ENCODE assay signal across 1 cellular context in the genomic region with DNA sequence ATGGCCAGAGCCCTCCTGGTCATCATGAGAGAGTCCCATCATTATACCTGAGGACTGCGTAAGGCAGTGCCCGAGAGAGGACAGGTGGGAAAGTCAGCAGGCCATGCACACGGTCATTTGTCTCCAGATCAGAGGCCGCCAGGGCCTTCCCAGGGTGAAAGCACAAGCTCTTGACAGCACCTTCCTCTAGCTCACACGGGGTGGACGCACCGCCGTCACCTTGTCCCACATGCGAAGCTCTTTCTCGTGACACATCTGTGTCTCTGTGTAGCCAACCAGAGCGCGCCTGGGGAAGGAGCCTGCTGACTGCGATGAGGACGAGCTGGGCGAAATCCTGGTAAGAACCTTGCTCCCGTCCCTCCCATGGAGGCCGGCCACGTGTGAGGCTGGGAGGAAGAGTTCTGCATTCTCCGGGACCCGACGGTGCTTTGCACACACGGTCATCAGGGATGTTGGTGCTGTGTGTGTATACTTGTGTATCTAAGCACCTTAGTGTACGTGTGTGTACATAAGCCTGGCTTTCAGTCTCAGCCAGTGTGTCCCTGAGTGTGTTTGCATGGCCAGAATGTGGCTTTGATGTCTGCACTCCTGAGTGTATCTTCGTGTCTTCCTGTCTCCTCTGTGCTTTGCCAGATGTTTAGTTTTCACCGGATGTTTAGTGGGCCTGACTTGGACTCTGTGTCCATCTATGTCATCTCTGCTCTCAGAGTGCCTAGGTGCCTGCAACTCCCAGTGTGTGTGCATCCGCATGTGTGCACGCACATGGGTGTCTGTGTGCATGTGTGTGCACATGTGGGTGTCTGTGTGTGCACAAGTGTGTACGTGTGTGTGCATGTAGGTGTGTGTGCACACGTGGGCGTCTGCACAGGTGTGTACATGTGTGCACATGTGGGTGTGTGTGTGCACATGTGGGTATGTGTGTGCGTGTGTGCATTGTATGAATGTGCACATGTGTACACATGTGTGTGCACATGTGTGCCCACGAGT.
TF ChIP-seq lines count a peak whose summit lies in the region.

No MANE protein-coding gene starts in this region.

TF ChIP-seq in HepG2, 621 proteins besides CTCF, POLR2A, EP300 and RAD21 (continued from another document and continues in another):
- TF ChIP-seq, protein P1, sequence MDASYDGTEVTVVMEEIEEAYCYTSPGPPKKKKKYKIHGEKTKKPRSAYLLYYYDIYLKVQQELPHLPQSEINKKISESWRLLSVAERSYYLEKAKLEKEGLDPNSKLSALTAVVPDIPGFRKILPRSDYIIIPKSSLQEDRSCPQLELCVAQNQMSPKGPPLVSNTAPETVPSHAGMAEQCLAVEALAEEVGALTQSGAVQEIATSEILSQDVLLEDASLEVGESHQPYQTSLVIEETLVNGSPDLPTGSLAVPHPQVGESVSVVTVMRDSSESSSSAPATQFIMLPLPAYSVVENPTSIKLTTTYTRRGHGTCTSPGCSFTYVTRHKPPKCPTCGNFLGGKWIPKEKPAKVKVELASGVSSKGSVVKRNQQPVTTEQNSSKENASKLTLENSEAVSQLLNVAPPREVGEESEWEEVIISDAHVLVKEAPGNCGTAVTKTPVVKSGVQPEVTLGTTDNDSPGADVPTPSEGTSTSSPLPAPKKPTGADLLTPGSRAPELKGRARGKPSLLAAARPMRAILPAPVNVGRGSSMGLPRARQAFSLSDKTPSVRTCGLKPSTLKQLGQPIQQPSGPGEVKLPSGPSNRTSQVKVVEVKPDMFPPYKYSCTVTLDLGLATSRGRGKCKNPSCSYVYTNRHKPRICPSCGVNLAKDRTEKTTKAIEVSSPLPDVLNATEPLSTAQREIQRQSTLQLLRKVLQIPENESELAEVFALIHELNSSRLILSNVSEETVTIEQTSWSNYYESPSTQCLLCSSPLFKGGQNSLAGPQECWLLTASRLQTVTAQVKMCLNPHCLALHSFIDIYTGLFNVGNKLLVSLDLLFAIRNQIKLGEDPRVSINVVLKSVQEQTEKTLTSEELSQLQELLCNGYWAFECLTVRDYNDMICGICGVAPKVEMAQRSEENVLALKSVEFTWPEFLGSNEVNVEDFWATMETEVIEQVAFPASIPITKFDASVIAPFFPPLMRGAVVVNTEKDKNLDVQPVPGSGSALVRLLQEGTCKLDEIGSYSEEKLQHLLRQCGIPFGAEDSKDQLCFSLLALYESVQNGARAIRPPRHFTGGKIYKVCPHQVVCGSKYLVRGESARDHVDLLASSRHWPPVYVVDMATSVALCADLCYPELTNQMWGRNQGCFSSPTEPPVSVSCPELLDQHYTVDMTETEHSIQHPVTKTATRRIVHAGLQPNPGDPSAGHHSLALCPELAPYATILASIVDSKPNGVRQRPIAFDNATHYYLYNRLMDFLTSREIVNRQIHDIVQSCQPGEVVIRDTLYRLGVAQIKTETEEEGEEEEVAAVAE (CRISPR knock-in tag; IDR thresholded peaks at IDR 0.05; ENCODE audit: borderline replicate concordance) = no peak
- TF ChIP-seq ONECUT2 (CRISPR knock-in tag; IDR thresholded peaks at IDR 0.05) = no peak
- TF ChIP-seq MLLT10 (CRISPR knock-in tag; IDR thresholded peaks at IDR 0.05) = no peak
- TF ChIP-seq ZNF850 (CRISPR knock-in tag; conservative IDR thresholded peaks at IDR 0.05) = no peak
- TF ChIP-seq SRF (IDR thresholded peaks at IDR 0.05; ENCODE audit: low read depth, low read length) = no peak
- no peak for TF ChIP-seq ATAD3A (CRISPR knock-in tag; IDR thresholded peaks at IDR 0.05)
- TF ChIP-seq, protein P2, sequence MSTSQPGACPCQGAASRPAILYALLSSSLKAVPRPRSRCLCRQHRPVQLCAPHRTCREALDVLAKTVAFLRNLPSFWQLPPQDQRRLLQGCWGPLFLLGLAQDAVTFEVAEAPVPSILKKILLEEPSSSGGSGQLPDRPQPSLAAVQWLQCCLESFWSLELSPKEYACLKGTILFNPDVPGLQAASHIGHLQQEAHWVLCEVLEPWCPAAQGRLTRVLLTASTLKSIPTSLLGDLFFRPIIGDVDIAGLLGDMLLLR (CRISPR knock-in tag; IDR thresholded peaks at IDR 0.05) = no peak
- peak; percentile 92 for TF ChIP-seq ZMYM2 (CRISPR knock-in tag; IDR thresholded peaks at IDR 0.05)
- TF ChIP-seq MIER3 (CRISPR knock-in tag; IDR thresholded peaks at IDR 0.05; ENCODE audit: borderline replicate concordance) = no peak
- no peak for TF ChIP-seq ZNF484 (CRISPR knock-in tag; IDR thresholded peaks at IDR 0.05; ENCODE audit: borderline replicate concordance, low read depth)
- TF ChIP-seq, protein P3, sequence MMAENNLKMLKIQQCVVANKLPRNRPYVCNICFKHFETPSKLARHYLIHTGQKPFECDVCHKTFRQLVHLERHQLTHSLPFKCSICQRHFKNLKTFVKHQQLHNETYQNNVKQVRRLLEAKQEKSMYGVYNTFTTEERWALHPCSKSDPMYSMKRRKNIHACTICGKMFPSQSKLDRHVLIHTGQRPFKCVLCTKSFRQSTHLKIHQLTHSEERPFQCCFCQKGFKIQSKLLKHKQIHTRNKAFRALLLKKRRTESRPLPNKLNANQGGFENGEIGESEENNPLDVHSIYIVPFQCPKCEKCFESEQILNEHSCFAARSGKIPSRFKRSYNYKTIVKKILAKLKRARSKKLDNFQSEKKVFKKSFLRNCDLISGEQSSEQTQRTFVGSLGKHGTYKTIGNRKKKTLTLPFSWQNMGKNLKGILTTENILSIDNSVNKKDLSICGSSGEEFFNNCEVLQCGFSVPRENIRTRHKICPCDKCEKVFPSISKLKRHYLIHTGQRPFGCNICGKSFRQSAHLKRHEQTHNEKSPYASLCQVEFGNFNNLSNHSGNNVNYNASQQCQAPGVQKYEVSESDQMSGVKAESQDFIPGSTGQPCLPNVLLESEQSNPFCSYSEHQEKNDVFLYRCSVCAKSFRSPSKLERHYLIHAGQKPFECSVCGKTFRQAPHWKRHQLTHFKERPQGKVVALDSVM (CRISPR knock-in tag; IDR thresholded peaks at IDR 0.05) = 0 out of 2 replicates have a peak, but pooled peaks have one; percentile 38
- no peak for TF ChIP-seq NCOA5 (CRISPR knock-in tag; IDR thresholded peaks at IDR 0.05)
- TF ChIP-seq, protein P4, sequence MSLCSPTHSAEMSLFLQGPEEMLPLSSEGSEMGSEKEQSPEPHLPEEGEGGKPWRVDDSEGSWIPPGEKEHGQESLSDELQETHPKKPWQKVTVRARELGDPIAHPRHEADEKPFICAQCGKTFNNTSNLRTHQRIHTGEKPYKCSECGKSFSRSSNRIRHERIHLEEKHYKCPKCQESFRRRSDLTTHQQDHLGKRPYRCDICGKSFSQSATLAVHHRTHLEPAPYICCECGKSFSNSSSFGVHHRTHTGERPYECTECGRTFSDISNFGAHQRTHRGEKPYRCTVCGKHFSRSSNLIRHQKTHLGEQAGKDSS (CRISPR knock-in tag; IDR thresholded peaks at IDR 0.05; ENCODE audit: borderline replicate concordance, low read depth) = 0 out of 2 replicates have a peak, but pooled peaks have one; percentile 51
- TF ChIP-seq, protein P5, sequence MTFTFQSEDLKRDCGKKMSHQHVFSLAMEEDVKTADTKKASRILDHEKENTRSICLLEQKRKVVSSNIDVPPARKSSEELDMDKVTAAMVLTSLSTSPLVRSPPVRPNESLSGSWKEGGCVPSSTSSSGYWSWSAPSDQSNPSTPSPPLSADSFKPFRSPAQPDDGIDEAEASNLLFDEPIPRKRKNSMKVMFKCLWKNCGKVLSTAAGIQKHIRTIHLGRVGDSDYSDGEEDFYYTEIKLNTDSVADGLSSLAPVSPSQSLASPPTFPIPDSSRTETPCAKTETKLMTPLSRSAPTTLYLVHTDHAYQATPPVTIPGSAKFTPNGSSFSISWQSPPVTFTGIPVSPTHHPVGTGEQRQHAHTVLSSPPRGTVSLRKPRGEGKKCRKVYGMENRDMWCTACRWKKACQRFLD (CRISPR knock-in tag; IDR thresholded peaks at IDR 0.05; ENCODE audit: borderline replicate concordance) = 0 out of 2 replicates have a peak, but pooled peaks have one; percentile 27
- TF ChIP-seq HOXA9 (CRISPR knock-in tag; IDR thresholded peaks at IDR 0.05; ENCODE audit: borderline replicate concordance) = peak; percentile 64; the same call in 1 of the 2 replicates
- TF ChIP-seq LCORL (IDR thresholded peaks at IDR 0.05) = no peak
- 0 out of 2 replicates have a peak, but pooled peaks have one; percentile 49 for TF ChIP-seq LCORL (CRISPR knock-in tag; IDR thresholded peaks at IDR 0.05)
- TF ChIP-seq PAF1 (CRISPR knock-in tag; IDR thresholded peaks at IDR 0.05) = no peak
- TF ChIP-seq, protein P6, sequence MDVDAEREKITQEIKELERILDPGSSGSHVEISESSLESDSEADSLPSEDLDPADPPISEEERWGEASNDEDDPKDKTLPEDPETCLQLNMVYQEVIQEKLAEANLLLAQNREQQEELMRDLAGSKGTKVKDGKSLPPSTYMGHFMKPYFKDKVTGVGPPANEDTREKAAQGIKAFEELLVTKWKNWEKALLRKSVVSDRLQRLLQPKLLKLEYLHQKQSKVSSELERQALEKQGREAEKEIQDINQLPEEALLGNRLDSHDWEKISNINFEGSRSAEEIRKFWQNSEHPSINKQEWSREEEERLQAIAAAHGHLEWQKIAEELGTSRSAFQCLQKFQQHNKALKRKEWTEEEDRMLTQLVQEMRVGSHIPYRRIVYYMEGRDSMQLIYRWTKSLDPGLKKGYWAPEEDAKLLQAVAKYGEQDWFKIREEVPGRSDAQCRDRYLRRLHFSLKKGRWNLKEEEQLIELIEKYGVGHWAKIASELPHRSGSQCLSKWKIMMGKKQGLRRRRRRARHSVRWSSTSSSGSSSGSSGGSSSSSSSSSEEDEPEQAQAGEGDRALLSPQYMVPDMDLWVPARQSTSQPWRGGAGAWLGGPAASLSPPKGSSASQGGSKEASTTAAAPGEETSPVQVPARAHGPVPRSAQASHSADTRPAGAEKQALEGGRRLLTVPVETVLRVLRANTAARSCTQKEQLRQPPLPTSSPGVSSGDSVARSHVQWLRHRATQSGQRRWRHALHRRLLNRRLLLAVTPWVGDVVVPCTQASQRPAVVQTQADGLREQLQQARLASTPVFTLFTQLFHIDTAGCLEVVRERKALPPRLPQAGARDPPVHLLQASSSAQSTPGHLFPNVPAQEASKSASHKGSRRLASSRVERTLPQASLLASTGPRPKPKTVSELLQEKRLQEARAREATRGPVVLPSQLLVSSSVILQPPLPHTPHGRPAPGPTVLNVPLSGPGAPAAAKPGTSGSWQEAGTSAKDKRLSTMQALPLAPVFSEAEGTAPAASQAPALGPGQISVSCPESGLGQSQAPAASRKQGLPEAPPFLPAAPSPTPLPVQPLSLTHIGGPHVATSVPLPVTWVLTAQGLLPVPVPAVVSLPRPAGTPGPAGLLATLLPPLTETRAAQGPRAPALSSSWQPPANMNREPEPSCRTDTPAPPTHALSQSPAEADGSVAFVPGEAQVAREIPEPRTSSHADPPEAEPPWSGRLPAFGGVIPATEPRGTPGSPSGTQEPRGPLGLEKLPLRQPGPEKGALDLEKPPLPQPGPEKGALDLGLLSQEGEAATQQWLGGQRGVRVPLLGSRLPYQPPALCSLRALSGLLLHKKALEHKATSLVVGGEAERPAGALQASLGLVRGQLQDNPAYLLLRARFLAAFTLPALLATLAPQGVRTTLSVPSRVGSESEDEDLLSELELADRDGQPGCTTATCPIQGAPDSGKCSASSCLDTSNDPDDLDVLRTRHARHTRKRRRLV (CRISPR knock-in tag; IDR thresholded peaks at IDR 0.05) = no peak
- no peak for TF ChIP-seq ZNF883 (CRISPR knock-in tag; IDR thresholded peaks at IDR 0.05; ENCODE audit: not compliant biosample characterization)
- TF ChIP-seq, protein P7, sequence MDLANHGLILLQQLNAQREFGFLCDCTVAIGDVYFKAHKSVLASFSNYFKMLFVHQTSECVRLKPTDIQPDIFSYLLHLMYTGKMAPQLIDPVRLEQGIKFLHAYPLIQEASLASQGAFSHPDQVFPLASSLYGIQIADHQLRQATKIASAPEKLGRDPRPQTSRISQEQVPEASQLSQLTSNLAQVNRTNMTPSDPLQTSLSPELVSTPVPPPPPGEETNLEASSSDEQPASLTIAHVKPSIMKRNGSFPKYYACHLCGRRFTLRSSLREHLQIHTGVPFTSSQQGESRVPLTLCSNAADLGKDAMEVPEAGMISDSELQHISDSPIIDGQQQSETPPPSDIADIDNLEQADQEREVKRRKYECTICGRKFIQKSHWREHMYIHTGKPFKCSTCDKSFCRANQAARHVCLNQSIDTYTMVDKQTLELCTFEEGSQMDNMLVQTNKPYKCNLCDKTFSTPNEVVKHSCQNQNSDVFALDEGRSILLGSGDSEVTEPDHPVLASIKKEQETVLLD (CRISPR knock-in tag; IDR thresholded peaks at IDR 0.05; ENCODE audit: low read depth) = no peak
- no peak for TF ChIP-seq SPEN (CRISPR knock-in tag; IDR thresholded peaks at IDR 0.05; ENCODE audit: low read depth)
- TF ChIP-seq ZFP1 (CRISPR knock-in tag; IDR thresholded peaks at IDR 0.05) = no peak
- TF ChIP-seq ZNF589 (CRISPR knock-in tag; conservative IDR thresholded peaks at IDR 0.05) = 0 out of 2 replicates have a peak, but pooled peaks have one; percentile 53
- peak; percentile 64; the same call in 1 of the 2 replicates for TF ChIP-seq FOXO1 (CRISPR knock-in tag; IDR thresholded peaks at IDR 0.05)
- TF ChIP-seq SP140L (CRISPR knock-in tag; IDR thresholded peaks at IDR 0.05; ENCODE audit: borderline replicate concordance) = no peak
- TF ChIP-seq, protein P8, sequence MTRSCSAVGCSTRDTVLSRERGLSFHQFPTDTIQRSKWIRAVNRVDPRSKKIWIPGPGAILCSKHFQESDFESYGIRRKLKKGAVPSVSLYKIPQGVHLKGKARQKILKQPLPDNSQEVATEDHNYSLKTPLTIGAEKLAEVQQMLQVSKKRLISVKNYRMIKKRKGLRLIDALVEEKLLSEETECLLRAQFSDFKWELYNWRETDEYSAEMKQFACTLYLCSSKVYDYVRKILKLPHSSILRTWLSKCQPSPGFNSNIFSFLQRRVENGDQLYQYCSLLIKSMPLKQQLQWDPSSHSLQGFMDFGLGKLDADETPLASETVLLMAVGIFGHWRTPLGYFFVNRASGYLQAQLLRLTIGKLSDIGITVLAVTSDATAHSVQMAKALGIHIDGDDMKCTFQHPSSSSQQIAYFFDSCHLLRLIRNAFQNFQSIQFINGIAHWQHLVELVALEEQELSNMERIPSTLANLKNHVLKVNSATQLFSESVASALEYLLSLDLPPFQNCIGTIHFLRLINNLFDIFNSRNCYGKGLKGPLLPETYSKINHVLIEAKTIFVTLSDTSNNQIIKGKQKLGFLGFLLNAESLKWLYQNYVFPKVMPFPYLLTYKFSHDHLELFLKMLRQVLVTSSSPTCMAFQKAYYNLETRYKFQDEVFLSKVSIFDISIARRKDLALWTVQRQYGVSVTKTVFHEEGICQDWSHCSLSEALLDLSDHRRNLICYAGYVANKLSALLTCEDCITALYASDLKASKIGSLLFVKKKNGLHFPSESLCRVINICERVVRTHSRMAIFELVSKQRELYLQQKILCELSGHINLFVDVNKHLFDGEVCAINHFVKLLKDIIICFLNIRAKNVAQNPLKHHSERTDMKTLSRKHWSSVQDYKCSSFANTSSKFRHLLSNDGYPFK (CRISPR knock-in tag; IDR thresholded peaks at IDR 0.05; ENCODE audit: borderline replicate concordance) = no peak; the same call in 1 of the 2 replicates
- TF ChIP-seq ZNF761 (CRISPR knock-in tag; conservative IDR thresholded peaks at IDR 0.05) = 0 out of 2 replicates have a peak, but pooled peaks have one; percentile 55
- TF ChIP-seq POGZ (CRISPR knock-in tag; IDR thresholded peaks at IDR 0.05) = peak; percentile 61; the same call in 1 of the 2 replicates
- no peak for TF ChIP-seq ZNF841 (CRISPR knock-in tag; IDR thresholded peaks at IDR 0.05; ENCODE audit: borderline replicate concordance)
- TF ChIP-seq JUND (CRISPR knock-in tag; IDR thresholded peaks at IDR 0.05) = no peak
- TF ChIP-seq FOXM1 (CRISPR knock-in tag; IDR thresholded peaks at IDR 0.05) = 0 out of 2 replicates have a peak, but pooled peaks have one; percentile 12
- TF ChIP-seq PHF8 (CRISPR knock-in tag; IDR thresholded peaks at IDR 0.05) = no peak
